In the genomic region with DNA sequence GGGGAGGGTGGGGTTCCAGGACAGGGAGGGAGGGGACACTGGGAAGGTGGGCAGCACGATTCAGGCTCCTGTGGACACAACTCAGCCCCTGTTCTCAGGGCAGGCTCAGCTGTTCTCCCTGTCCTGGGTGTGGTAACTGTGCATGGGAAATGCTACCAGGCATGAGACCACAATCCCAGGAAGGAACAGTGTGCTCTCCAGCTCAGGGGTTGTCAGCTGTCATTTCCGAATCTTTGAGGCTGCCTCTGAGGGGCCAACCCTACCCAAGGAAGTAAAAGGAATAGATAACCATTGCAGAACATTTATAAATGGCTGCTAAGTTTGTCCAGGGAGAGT, we compare ENCODE assay signal across 23 cellular contexts. TPM values are rescaled to one million over a fixed set of nuclear protein-coding genes. Genes with fewer than 3 reads are reported as not detected.
DNase-seq lines count a peak whose midpoint lies in the region; ATAC-seq and TF ChIP-seq lines count a peak whose summit lies in the region.
"Had no signal": no experiment of that assay in that cellular context is flagged by ENCODE, and none has a peak within 500 bp of the region (broad histone marks: within the 10 kb centered on the region; RNA-seq: fewer than 3 reads in every experiment).

No MANE protein-coding gene starts in this region.

- BruUV-seq in Panc1 (replicated peaks; lab: Mats Ljungman, UMichigan) = no TSS peak

- DNase-seq in heart left ventricle = no peak
- no peak for DNase-seq in right atrium auricular region (ENCODE audit: low spot score)
- DNase-seq in Panc1 (ENCODE audit: low read depth, low spot score) = no peak
- DNase-seq in left lung = no peak
- no peak for DNase-seq in posterior vena cava (ENCODE audit: low spot score)
- no peak for DNase-seq in stimulated activated CD4-positive, alpha-beta T cell treated with anti-CD3 and anti-CD28 coated beads, Interleukin-4, amount 100 ng/mL, for 1 hour
- DNase-seq in activated CD4-positive, alpha-beta T cell treated with anti-CD3 and anti-CD28 coated beads, Interleukin-2, amount 50 U/mL, for 4 hours = no peak
- DNase-seq: activated CD4-positive, alpha-beta T cell treated with anti-CD3 and anti-CD28 coated beads, Interleukin-2, amount 50 U/mL, for 48 hours; activated naive CD4-positive, alpha-beta T cell treated with anti-CD3 and anti-CD28 coated beads, Interleukin-2, amount 50 U/mL, for 16 hours; CD8-positive, alpha-beta memory T cell; effector CD8-positive, alpha-beta T cell; erythroblast; NCI-H2081 treated with DMSO at 0.1 percent for 48 hours; PC-3; SIG-M5; T-helper 1 cell had no signal

- H3K36me3 ChIP-seq in heart left ventricle = no peaks in the 10 kb centered on the region
- H3K36me3 ChIP-seq in right atrium auricular region = no peaks in the 10 kb centered on the region
- H3K36me3 ChIP-seq in Panc1 (ENCODE audit: control insufficient read depth, insufficient read depth, low read length) = no peaks in the 10 kb centered on the region
- H3K36me3 ChIP-seq in left lung = no peaks in the 10 kb centered on the region
- H3K36me3 ChIP-seq in thymus (ENCODE audit: control insufficient read depth, insufficient read depth) = peaks cover 14% of the 10 kb centered on the region
- H3K36me3 ChIP-seq: breast epithelium, transverse colon had no signal

- CTCF ChIA-PET in Panc1 (lab: Charles Lee) = interaction anchor here (0.6 kb wide), 1 partner anchor 170 kb away, joined by 3 read pairs; no protein-coding TSS in a partner anchor

- TF ChIP-seq POLR2A in heart left ventricle (IDR thresholded peaks at IDR 0.05) = no peak

- 18 to 40% (median 26%) methylated on average over 2 of the region's 2 CpGs for WGBS in heart left ventricle, 4 donors
- WGBS in thymus = 5% methylated on average over 2 of the region's 2 CpGs

- H3K9me3 ChIP-seq in heart left ventricle = peaks cover 0 to 11% (median 3%) of the 10 kb centered on the region in 12 donors
- peaks cover 0 to 10% of the 10 kb centered on the region in 2 donors for H3K9me3 ChIP-seq in right atrium auricular region
- H3K9me3 ChIP-seq in Panc1 (ENCODE audit: control insufficient read depth, insufficient read depth, low read depth, low read length) = no peaks in the 10 kb centered on the region
- peaks cover 0 to 9% of the 10 kb centered on the region in 2 donors for H3K9me3 ChIP-seq in left lung
- H3K9me3 ChIP-seq in thymus (ENCODE audit: control insufficient read depth) = peaks cover 7% of the 10 kb centered on the region
- H3K9me3 ChIP-seq: A549 had no signal

- H3K27me3 ChIP-seq in heart left ventricle (peaks cover 0 to 4% (median 0%) of the 10 kb centered on the region in 9 donors), right atrium auricular region (no peaks in the 10 kb centered on the region), Panc1 (ENCODE audit: control insufficient read depth, insufficient read depth, low read length) (no peaks in the 10 kb centered on the region), left lung (no peaks in the 10 kb centered on the region), thymus (ENCODE audit: control insufficient read depth, insufficient read depth) (no peaks in the 10 kb centered on the region)
- H3K27me3 ChIP-seq: breast epithelium, transverse colon had no signal

- ATAC-seq in heart left ventricle (peak; percentile 20 to 70 (median 59)), Panc1 (peak; percentile 55), left lung (peak; percentile 39)
- ATAC-seq: PC-3 had no signal

- POLR2A ChIA-PET in Panc1 (lab: Charles Lee) = no interaction called here

- TF ChIP-seq CTCF in heart left ventricle (IDR thresholded peaks at IDR 0.05) (no peak), right atrium auricular region (IDR thresholded peaks at IDR 0.05) (no peak), Panc1 (IDR thresholded peaks at IDR 0.05) (no peak), left lung (IDR thresholded peaks at IDR 0.05) (no peak)

- peak overlapping the region in 1 of 12 donors; percentile 33 for H3K27ac ChIP-seq in heart left ventricle
- H3K27ac ChIP-seq in right atrium auricular region = peak overlapping the region in 1 of 2 donors; percentile 10
- H3K27ac ChIP-seq in Panc1 (ENCODE audit: low read length) = no peak overlapping the region
- H3K27ac ChIP-seq in left lung = no peak overlapping the region
- peak overlapping the region; percentile 67 for H3K27ac ChIP-seq in thymus (ENCODE audit: low read depth)
- H3K27ac ChIP-seq: A549, breast epithelium, skin epidermis had no signal

- H3K4me1 ChIP-seq in heart left ventricle = peaks cover 0 to 5% (median 0%) of the 10 kb centered on the region in 12 donors
- H3K4me1 ChIP-seq in right atrium auricular region = no peaks in the 10 kb centered on the region
- no peaks in the 10 kb centered on the region for H3K4me1 ChIP-seq in Panc1 (ENCODE audit: control insufficient read depth, insufficient read depth, low read length)
- no peaks in the 10 kb centered on the region for H3K4me1 ChIP-seq in left lung
- peaks cover 28% of the 10 kb centered on the region for H3K4me1 ChIP-seq in thymus (ENCODE audit: control insufficient read depth, insufficient read depth, low read length)
- H3K4me1 ChIP-seq: A549, breast epithelium had no signal

- in situ Hi-C loops in Panc1 (cut with HindIII; ENCODE audit: low pct_unique_long_range_greater_than_20kb, low sequenced_read_pairs) = no loop called here

- intact Hi-C loops in heart left ventricle (cut with DNase I) = no loop called here
- intact Hi-C loops in Panc1 (cut with micrococcal nuclease; ENCODE audit: unreplicated experiment) = no loop called here
- intact Hi-C loops in left lung (cut with DNase I) = no loop called here
- intact Hi-C loops in posterior vena cava (cut with DNase I) = no loop called here

- H3K4me3 ChIP-seq in heart left ventricle (no peak overlapping the region), right atrium auricular region (no peak overlapping the region), Panc1 (ENCODE audit: low read depth in 2 of 2, low read length in 2 of 2) (no peak overlapping the region), left lung (no peak overlapping the region), thymus (ENCODE audit: low read length) (peak overlapping the region; percentile 8)
- H3K4me3 ChIP-seq: A549, breast epithelium, skin epidermis, transverse colon had no signal

RNA-seq across cellular contexts. Expression of a gene that starts 11.2 kb away (rescaled TPM):
- total RNA-seq in heart left ventricle (under 1 TPM in 1 of 9 donors, not detected in 8; 0.06 TPM), right atrium auricular region (not detected), Panc1 (2021; ENCODE audit: unreplicated experiment) (not detected), left lung (under 1 TPM; 0.08 to 0.09 TPM), posterior vena cava (under 1 TPM in 1 of 2 donors, not detected in 1; 0.05 TPM)
- polyA plus RNA-seq in heart left ventricle (not detected), thymus (0.09 TPM)
- not detected for polyA plus RNA-seq in Panc1 (2012; ENCODE audit: insufficient read length)
- total RNA-seq: breast epithelium, kidney epithelial cell, PC-3, pulmonary artery endothelial cell had no signal
- polyA plus RNA-seq: CD8-positive, alpha-beta memory T cell had no signal

RNA-seq across cellular contexts. Expression of a gene that starts 50.4 kb away (rescaled TPM):
- total RNA-seq in heart left ventricle (10 to 100 TPM in 1 of 9 donors, 1 to 10 TPM in 8; 2.1 to 16.1 (median 4.4) TPM), right atrium auricular region (1 to 10 TPM; 3.2 to 4.4 TPM), Panc1 (2021; ENCODE audit: unreplicated experiment) (54.3 TPM), left lung (10 to 100 TPM; 21.1 to 32.9 TPM), posterior vena cava (10 to 100 TPM; 14.4 to 15.5 TPM)
- polyA plus RNA-seq in heart left ventricle (1 to 10 TPM; 1.0 to 3.5 TPM), thymus (19.5 TPM)
- 31.8 TPM for polyA plus RNA-seq in Panc1 (2012; ENCODE audit: insufficient read length)
